ENCODE assay signal across 10 cellular contexts in genomic region chr14:104460920-104461651, GRCh38.
DNase-seq lines count a peak whose midpoint lies in the region; ATAC-seq and TF ChIP-seq lines count a peak whose summit lies in the region.
"Had no signal": no experiment of that assay in that cellular context is flagged by ENCODE, and none has a peak within 500 bp of the region (broad histone marks: within the 10 kb centered on the region; RNA-seq: fewer than 3 reads in every experiment).

No MANE protein-coding gene starts in this region.

- in situ Hi-C loops in IMR-90 (cut with MboI; ENCODE audit: low sequenced_read_pairs) = no loop called here

- H2AFZ ChIP-seq in IMR-90 (replicated peaks; ENCODE audit: low read length, poor library complexity) (peak overlapping the region; percentile 43), neuronal stem cell (ENCODE audit: low read length) (peak overlapping the region; percentile 68)

- intact Hi-C loops in IMR-90 (cut with micrococcal nuclease) (no loop called here), right cardiac atrium (cut with DNase I) (no loop called here)

- BruUV-seq in IMR-90 (replicated peaks; lab: Mats Ljungman, UMichigan) = no TSS peak

- TF ChIP-seq CTCF in IMR-90 (conservative IDR thresholded peaks at IDR 0.05; ENCODE audit: low read depth, low read length) (no peak), chondrocyte (IDR thresholded peaks at IDR 0.05) (no peak), RWPE1 (conservative IDR thresholded peaks at IDR 0.05; ENCODE audit: low read depth) (no peak)

- no peak overlapping the region for H2BK12ac ChIP-seq in neuronal stem cell (ENCODE audit: low read length)

- no peak overlapping the region for H2BK120ac ChIP-seq in IMR-90 (ENCODE audit: low read depth, low read length)
- H2BK120ac ChIP-seq in neuronal stem cell (ENCODE audit: low read depth, low read length) = no peak overlapping the region

- TF ChIP-seq POLR2A in IMR-90 (IDR thresholded peaks at IDR 0.05; ENCODE audit: low read depth, low read length) = no peak

- no peak overlapping the region for H3K4ac ChIP-seq in IMR-90 (ENCODE audit: low read depth, low read length)
- no peak overlapping the region for H3K4ac ChIP-seq in neuronal stem cell (ENCODE audit: low read length)

- peak; percentile 47 for DNase-seq in D341Med (ENCODE audit: low spot score)
- no peak for DNase-seq in IMR-90
- peak in 1 of 3 donors; percentile 66 for DNase-seq in right cardiac atrium
- peak; percentile 48 for DNase-seq in neuronal stem cell (ENCODE audit: low spot score)
- DNase-seq in chondrocyte (ENCODE audit: low spot score) = no peak
- DNase-seq in RWPE1 (ENCODE audit: low spot score) = no peak
- DNase-seq in activated gamma-delta T cell treated with Interleukin-2 at 50 U/mL for 16 hours = no peak
- DNase-seq: activated CD4-positive, alpha-beta T cell treated with anti-CD3 and anti-CD28 coated beads for 1 hour; NCI-H510A treated with DMSO at 0.1 percent for 48 hours had no signal

- H3K4me2 ChIP-seq in IMR-90 (ENCODE audit: low read depth, low read length) = no peak overlapping the region
- peak overlapping the region; percentile 98 for H3K4me2 ChIP-seq in neuronal stem cell (ENCODE audit: insufficient read depth, low read length, poor library complexity, severe bottlenecking)

- no peaks in the 10 kb centered on the region for H3K4me1 ChIP-seq in IMR-90 (ENCODE audit: control insufficient read depth, insufficient read depth, low read length)
- peaks cover 2% of the 10 kb centered on the region for H3K4me1 ChIP-seq in right cardiac atrium (ENCODE audit: control insufficient read depth, insufficient read depth, low read length)
- peaks cover 3 to 6% of the 10 kb centered on the region in 2 donors for H3K4me1 ChIP-seq in neuronal stem cell (ENCODE audit: control insufficient read depth in 2 of 2, insufficient read depth in 1 of 2, low read depth in 1 of 2, low read length in 2 of 2)

- H2AK5ac ChIP-seq in IMR-90 (ENCODE audit: low read depth, low read length) = no peak overlapping the region
- H2AK5ac ChIP-seq in neuronal stem cell (ENCODE audit: low read depth, low read length) = no peak overlapping the region

- CTCF ChIA-PET in IMR-90 (lab: Yijun Ruan, JAX) = no interaction called here
- CTCF ChIA-PET in RWPE1 (lab: Yijun Ruan, JAX) = interaction anchor here (0.6 kb wide), 1 partner anchor 127 kb away, joined by 3 read pairs; no protein-coding TSS in a partner anchor

- dilution Hi-C loops in IMR-90 (cut with HindIII; ENCODE audit: low sequenced_read_pairs, unreplicated experiment) = no loop called here

- 23% methylated on average over 13 of the region's 43 CpGs; no CpG with 5 or more reads in 1 of the 2 experiments for WGBS in IMR-90 (ENCODE audit: extremely low coverage in 2 of 2, insufficient read length in 1 of 2), 2 experiments
- WGBS in right cardiac atrium = 15% methylated on average over 40 of the region's 43 CpGs
- WGBS in neuronal stem cell (ENCODE audit: extremely low coverage in 2 of 2, insufficient read length in 2 of 2, insufficient replicate concordance in 1 of 2), 2 donors = no CpG with 5 or more reads among the region's 43 CpGs

- H3K27me3 ChIP-seq in IMR-90 (ENCODE audit: control insufficient read depth, insufficient read depth, low read length) (no peaks in the 10 kb centered on the region), right cardiac atrium (ENCODE audit: control insufficient read depth, insufficient read depth) (no peaks in the 10 kb centered on the region), neuronal stem cell (ENCODE audit: control insufficient read depth in 3 of 3, insufficient read depth in 3 of 3, low read depth in 1 of 3, low read length in 3 of 3) (peaks cover 0 to 65% (median 8%) of the 10 kb centered on the region in 3 experiments)

- H4K91ac ChIP-seq in IMR-90 (ENCODE audit: insufficient read depth, low read depth, low read length) = no peak overlapping the region
- H4K91ac ChIP-seq in neuronal stem cell (ENCODE audit: low read depth, low read length, poor library complexity) = no peak overlapping the region

- ATAC-seq in IMR-90 (ENCODE audit: low read depth) (no peak), right cardiac atrium (peak; percentile 19 to 31), HG03457 (IDR thresholded peaks at IDR 0.05; ENCODE audit: unreplicated experiment) (no peak)

- no peak overlapping the region for H3K4me3 Mint-ChIP-seq in chondrocyte (ENCODE audit: unreplicated experiment)

- POLR2A ChIA-PET in IMR-90 (lab: Charles Lee; ENCODE audit: unreplicated experiment) (no interaction called here), RWPE1 (lab: Yijun Ruan, JAX; ENCODE audit: low non-redundant PET) (interaction anchor here (0.6 kb wide), 1 partner anchor 17 kb away, joined by 3 read pairs; no protein-coding TSS in a partner anchor)

- peaks cover 5% of the 10 kb centered on the region for H3K4me1 Mint-ChIP-seq in chondrocyte (ENCODE audit: low read depth)

- H3K56ac ChIP-seq in IMR-90 (ENCODE audit: extremely low read depth, insufficient read depth, low read length) = no peak overlapping the region

- peaks cover 69% of the 10 kb centered on the region for H3K27me3 Mint-ChIP-seq in chondrocyte (ENCODE audit: low read depth)

- H3K27ac ChIP-seq in IMR-90 (ENCODE audit: insufficient read depth, low read length) (no peak overlapping the region), right cardiac atrium (ENCODE audit: low read length) (no peak overlapping the region), neuronal stem cell (replicated peaks; ENCODE audit: low read length) (no peak overlapping the region), RWPE1 (no peak overlapping the region)

- H3K9me3 ChIP-seq in IMR-90 (ENCODE audit: control insufficient read depth, insufficient read depth, low read length) (no peaks in the 10 kb centered on the region; the same call in 1 of the 2 replicates), right cardiac atrium (ENCODE audit: control insufficient read depth, low read length) (no peaks in the 10 kb centered on the region), neuronal stem cell (replicated peaks in 1 of 2; ENCODE audit: control insufficient read depth in 2 of 2, insufficient read depth in 1 of 2, low read depth in 1 of 2, low read length in 2 of 2) (no peaks in the 10 kb centered on the region)

- no peak overlapping the region for H3K9ac ChIP-seq in IMR-90 (ENCODE audit: low read depth, low read length)
- H3K9ac ChIP-seq in neuronal stem cell (ENCODE audit: low read depth, low read length, poor library complexity) = peak overlapping the region; percentile 17

- no peak overlapping the region for H3K14ac ChIP-seq in IMR-90 (replicated peaks; ENCODE audit: low read depth, low read length)
- no peak overlapping the region for H3K14ac ChIP-seq in neuronal stem cell (ENCODE audit: low read length)

- no peaks in the 10 kb centered on the region for H3K9me1 ChIP-seq in IMR-90 (ENCODE audit: insufficient read depth, low read length)

- H3K79me1 ChIP-seq in IMR-90 (ENCODE audit: low read depth in 1 of 2, low read length in 2 of 2) (no peaks in the 10 kb centered on the region), neuronal stem cell (ENCODE audit: low read depth, low read length) (no peaks in the 10 kb centered on the region)

- H3K36me3 ChIP-seq in IMR-90 (ENCODE audit: control insufficient read depth, insufficient read depth, low read length) = no peaks in the 10 kb centered on the region
- H3K36me3 ChIP-seq in neuronal stem cell (replicated peaks in 1 of 2; ENCODE audit: control insufficient read depth in 2 of 2, insufficient read depth in 2 of 2, low read length in 2 of 2) = no peaks in the 10 kb centered on the region

- no peak overlapping the region for H4K5ac ChIP-seq in IMR-90 (ENCODE audit: low read depth, low read length)

- H3K9me3 Mint-ChIP-seq in chondrocyte (ENCODE audit: low read depth) = no peaks in the 10 kb centered on the region

- no peak overlapping the region for H3K27ac Mint-ChIP-seq in chondrocyte (ENCODE audit: unreplicated experiment)

- no peaks in the 10 kb centered on the region for H4K20me1 ChIP-seq in IMR-90 (ENCODE audit: insufficient read depth, low read length)

- H3K4me3 ChIP-seq in IMR-90 (ENCODE audit: insufficient read depth, low read depth, low read length) = no peak overlapping the region
- no peak overlapping the region for H3K4me3 ChIP-seq in right cardiac atrium (ENCODE audit: low read length)
- peak overlapping the region in 1 of 2 donors; percentile 62 for H3K4me3 ChIP-seq in neuronal stem cell (ENCODE audit: low read length in 2 of 2)

- TF ChIP-seq RAD21 in IMR-90 (IDR thresholded peaks at IDR 0.05; ENCODE audit: low read length) = no peak

- no peak overlapping the region for H3K18ac ChIP-seq in IMR-90 (ENCODE audit: low read depth, low read length)
- H3K18ac ChIP-seq in neuronal stem cell (ENCODE audit: low read length) = peak overlapping the region; percentile 93

- no peak overlapping the region for H3K23ac ChIP-seq in IMR-90 (ENCODE audit: low read depth, low read length)
- no peak overlapping the region for H3K23ac ChIP-seq in neuronal stem cell (ENCODE audit: low read depth, low read length, poor library complexity)

- H4K8ac ChIP-seq in IMR-90 (ENCODE audit: low read depth in 2 of 2, low read length in 2 of 2) = no peak overlapping the region
- H4K8ac ChIP-seq in neuronal stem cell (ENCODE audit: low read depth, low read length) = no peak overlapping the region

- no peak overlapping the region for H2BK5ac ChIP-seq in IMR-90 (ENCODE audit: low read depth, low read length, poor library complexity, severe bottlenecking)
- peak overlapping the region; percentile 63 for H2BK5ac ChIP-seq in neuronal stem cell (ENCODE audit: low read length)

- H2BK15ac ChIP-seq in IMR-90 (ENCODE audit: low read depth, low read length) = no peak overlapping the region
- H2BK15ac ChIP-seq in neuronal stem cell (ENCODE audit: low read length) = no peak overlapping the region

- no peaks in the 10 kb centered on the region for H3K36me3 Mint-ChIP-seq in chondrocyte (ENCODE audit: low read depth)

- H2BK20ac ChIP-seq in IMR-90 (ENCODE audit: low read depth, low read length) = no peak overlapping the region

- no peak overlapping the region for H2AK9ac ChIP-seq in IMR-90 (replicated peaks; ENCODE audit: low read depth, low read length, poor library complexity)

TF ChIP-seq in IMR-90, 13 proteins besides CTCF, POLR2A, EP300 and RAD21 (continues in another document):
- TF ChIP-seq MAFK (IDR thresholded peaks at IDR 0.05; ENCODE audit: low read depth, low read length) = no peak
- TF ChIP-seq RCOR1 (IDR thresholded peaks at IDR 0.05; ENCODE audit: insufficient replicate concordance, low read length) = no peak
- TF ChIP-seq NFE2L2 (IDR thresholded peaks at IDR 0.05; ENCODE audit: low read depth, low read length) = no peak
- TF ChIP-seq MAZ (IDR thresholded peaks at IDR 0.05; ENCODE audit: borderline replicate concordance, low read depth, low read length) = no peak

Comparison
In these comparisons a context has a peak if more than half of its experiments do, and no peak if none do; other contexts are left out.
1. DNase-seq: peak in D341Med (single experiment) and neuronal stem cell (single experiment); none in IMR-90 (single experiment), chondrocyte (single experiment), RWPE1 (single experiment) and activated gamma-delta T cell treated with Interleukin-2 at 50 U/mL for 16 hours (single experiment).
2. ATAC-seq: peak in right cardiac atrium (2 of 2); none in IMR-90 (single experiment) and HG03457 (single experiment).